Comparison of ENCODE assay signal across 20 cellular contexts in the genomic region with DNA sequence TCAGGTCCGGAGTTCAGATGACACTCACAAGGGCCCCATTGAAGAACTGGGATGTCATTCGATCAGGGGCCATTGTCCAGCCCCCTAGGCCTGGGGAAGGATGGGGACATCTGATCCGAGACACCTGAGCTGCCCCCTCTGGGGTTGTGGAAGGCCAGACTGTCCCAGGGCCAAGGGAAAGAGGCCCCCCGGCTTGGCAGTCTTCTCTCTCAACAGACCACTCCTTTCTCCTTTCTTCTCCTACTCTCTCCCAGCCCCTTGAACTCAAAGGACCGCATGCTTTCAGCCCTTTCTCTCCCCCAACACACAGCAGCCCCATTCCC. TPM values are rescaled to one million over a fixed set of nuclear protein-coding genes. Genes with fewer than 3 reads are reported as not detected.
DNase-seq lines count a peak whose midpoint lies in the region; ATAC-seq and TF ChIP-seq lines count a peak whose summit lies in the region.
"Had no signal": no experiment of that assay in that cellular context is flagged by ENCODE, and none has a peak within 500 bp of the region (broad histone marks: within the 10 kb centered on the region; RNA-seq: fewer than 3 reads in every experiment).

No MANE protein-coding gene starts in this region.

- H2BK120ac ChIP-seq in mesendoderm (ENCODE audit: low read depth, low read length) = no peak overlapping the region

- no peak overlapping the region for H3K23ac ChIP-seq in mesendoderm (ENCODE audit: low read length)

- CTCF ChIA-PET in RWPE1 (lab: Yijun Ruan, JAX) = interaction anchor here (0.6 to 1.2 kb wide), 3 partner anchors 13 to 104 kb away, joined by 3 to 6 read pairs (median 5); a partner anchor contains a TSS

- H3K27me3 ChIP-seq in dorsolateral prefrontal cortex (no peaks in the 10 kb centered on the region), mesendoderm (ENCODE audit: insufficient read depth, low read length, poor library complexity) (no peaks in the 10 kb centered on the region), subcutaneous abdominal adipose tissue (ENCODE audit: control insufficient read depth in 5 of 5, insufficient read depth in 4 of 5, low read length in 5 of 5) (no peaks in the 10 kb centered on the region)
- H3K27me3 ChIP-seq: suprapubic skin had no signal

- no peak for TF ChIP-seq CTCF in RWPE1 (conservative IDR thresholded peaks at IDR 0.05; ENCODE audit: low read depth)
- no peak for TF ChIP-seq CTCF in dorsolateral prefrontal cortex (IDR thresholded peaks at IDR 0.05 in 54 of 56, conservative IDR thresholded peaks at IDR 0.05 in 2 of 56; ENCODE audit: low read depth in 1 of 56, partially characterized antibody in 56 of 56)

- H3K9me3 ChIP-seq in subcutaneous abdominal adipose tissue (ENCODE audit: control insufficient read depth in 5 of 5, low read length in 5 of 5) = no peaks in the 10 kb centered on the region
- H3K9me3 ChIP-seq: suprapubic skin had no signal

- no peak overlapping the region for H4K8ac ChIP-seq in mesendoderm (ENCODE audit: low read depth, low read length)

- ATAC-seq in HG02571 (IDR thresholded peaks at IDR 0.05; ENCODE audit: unreplicated experiment) = no peak
- ATAC-seq: effector memory CD8-positive, alpha-beta T cell; naive thymus-derived CD4-positive, alpha-beta T cell had no signal

- DNase-seq in RWPE1 (ENCODE audit: low spot score) = no peak
- DNase-seq in dorsolateral prefrontal cortex = peak in 3 of 10 donors; percentile 5 to 25 (median 24)
- DNase-seq in mesendoderm = no peak
- DNase-seq in stimulated activated CD4-positive, alpha-beta T cell treated with anti-CD3 and anti-CD28 coated beads, Interleukin-2, amount 100 ng/mL, for 24 hours = no peak
- no peak for DNase-seq in NCI-H524 (lab: John Stamatoyannopoulos, UW)
- DNase-seq in germinal center (ENCODE audit: low spot score) = no peak
- DNase-seq: activated CD4-positive, CD25-positive, alpha-beta regulatory T cell treated with anti-CD3 and anti-CD28 coated beads, Interleukin-2, amount 50 U/mL, for 72 hours; activated naive CD4-positive, alpha-beta T cell treated with anti-CD3 and anti-CD28 coated beads for 36 hours; effector memory CD8-positive, alpha-beta T cell; GOT3; MM.1S; naive thymus-derived CD4-positive, alpha-beta T cell; NCI-H187 treated with DMSO at 0.1 percent for 48 hours; NCI-H446 treated with DMSO at 0.1 percent for 48 hours; stimulated activated CD4-positive, alpha-beta T cell treated with anti-CD3 and anti-CD28 coated beads, Interleukin-15, amount 100 ng/mL, for 24 hours had no signal

- no peak overlapping the region for H2AK5ac ChIP-seq in mesendoderm (ENCODE audit: low read length)

- H3K36me3 ChIP-seq in mesendoderm (ENCODE audit: control insufficient read depth, insufficient read depth, low read length) = no peaks in the 10 kb centered on the region
- peaks cover 0 to 9% (median 4%) of the 10 kb centered on the region in 5 donors for H3K36me3 ChIP-seq in subcutaneous abdominal adipose tissue (ENCODE audit: control insufficient read depth in 5 of 5, insufficient read depth in 5 of 5, low read length in 5 of 5)

- H3K4ac ChIP-seq in mesendoderm (ENCODE audit: low read depth, low read length) = no peak overlapping the region

- H3K18ac ChIP-seq in mesendoderm (ENCODE audit: low read length) = no peak overlapping the region

- H3K56ac ChIP-seq in mesendoderm (ENCODE audit: low read length) = peak overlapping the region; percentile 30

- H3K27ac ChIP-seq in RWPE1 = peak overlapping the region; percentile 94
- H3K27ac ChIP-seq in dorsolateral prefrontal cortex = peak overlapping the region; percentile 31 to 97 (median 91)
- H3K27ac ChIP-seq in mesendoderm (ENCODE audit: low read depth, low read length) = no peak overlapping the region
- H3K27ac ChIP-seq in subcutaneous abdominal adipose tissue (ENCODE audit: low read depth, low read length) = peak overlapping the region; percentile 94

- no peaks in the 10 kb centered on the region for H3K79me2 ChIP-seq in mesendoderm (ENCODE audit: control insufficient read depth, insufficient read depth, low read length)

- H2BK5ac ChIP-seq in mesendoderm (ENCODE audit: low read length) = no peak overlapping the region

- H4K5ac ChIP-seq in mesendoderm (ENCODE audit: low read length) = no peak overlapping the region

- H2BK15ac ChIP-seq in mesendoderm (replicated peaks; ENCODE audit: low read depth) = no peak overlapping the region

- no peak overlapping the region for H3K4me2 ChIP-seq in mesendoderm (ENCODE audit: low read length)

- POLR2A ChIA-PET in RWPE1 (lab: Yijun Ruan, JAX; ENCODE audit: low non-redundant PET) = interaction anchor here (0.6 to 5.5 kb wide), 2 partner anchors 15 to 26 kb away, joined by 4 to 56 read pairs; a partner anchor contains a TSS

- H3K4me1 ChIP-seq in mesendoderm (ENCODE audit: control insufficient read depth, low read depth, low read length) (peaks cover 2% of the 10 kb centered on the region), subcutaneous abdominal adipose tissue (ENCODE audit: control insufficient read depth in 5 of 5, insufficient read depth in 5 of 5, low read length in 5 of 5) (peaks cover 9 to 77% (median 53%) of the 10 kb centered on the region in 5 donors)

- H3K4me3 ChIP-seq in dorsolateral prefrontal cortex = peak overlapping the region in 42 of 59 donors; percentile 5 to 75 (median 58)
- no peak overlapping the region for H3K4me3 ChIP-seq in mesendoderm (ENCODE audit: low read length)
- H3K4me3 ChIP-seq in subcutaneous abdominal adipose tissue (ENCODE audit: low read depth in 1 of 5, low read length in 5 of 5) = no peak overlapping the region
- H3K4me3 ChIP-seq: suprapubic skin had no signal

- no CpG with 5 or more reads among the region's 5 CpGs for WGBS in mesendoderm (ENCODE audit: extremely low coverage, insufficient coverage, low lambda C conversion rate)

- intact Hi-C loops in dorsolateral prefrontal cortex (cut with DNase I) = loop anchor here in 1 of 2 donors (5.0 kb wide), 1 partner anchor 57 kb away; no protein-coding TSS in a partner anchor

- H3K79me1 ChIP-seq in mesendoderm (ENCODE audit: low read length) = no peaks in the 10 kb centered on the region

- H3K9ac ChIP-seq in mesendoderm (ENCODE audit: low read length) (no peak overlapping the region), subcutaneous abdominal adipose tissue (ENCODE audit: low read length in 5 of 5) (peak overlapping the region in 1 of 5 donors; percentile 42)

RNA-seq across cellular contexts. Expression of a gene that starts 1.1 kb away (rescaled TPM):
- total RNA-seq in dorsolateral prefrontal cortex = 100 to 1,000 TPM; 162 to 726 (median 281) TPM
- polyA plus RNA-seq in mesendoderm (2013, experiment 1 of 2) = 0.29 TPM
- 0.32 TPM for polyA plus RNA-seq in mesendoderm (2013, experiment 2 of 2)
- total RNA-seq: activated naive CD4-positive, alpha-beta T cell treated with anti-CD3 and anti-CD28 coated beads for 36 hours; naive thymus-derived CD4-positive, alpha-beta T cell; pulmonary artery endothelial cell; T-helper 2 cell treated with Interferon-gamma antibody and Interleukin-4, amounts not matched to agents 100 ng/mL and 5 ng/mL, for 36 hours had no signal
- polyA plus RNA-seq: naive thymus-derived CD4-positive, alpha-beta T cell had no signal

RNA-seq across cellular contexts. Expression of a gene that starts 2.0 kb away (rescaled TPM):
- total RNA-seq in dorsolateral prefrontal cortex = 100 to 1,000 TPM in 56 of 120 experiments, 10 to 100 TPM in 64; 52.0 to 204 (median 98.7) TPM
- polyA plus RNA-seq in mesendoderm (2013, experiment 1 of 2) = 68.1 TPM
- polyA plus RNA-seq in mesendoderm (2013, experiment 2 of 2) = 65.7 TPM

RNA-seq across cellular contexts. Expression of a gene that starts 4.6 kb away (rescaled TPM):
- total RNA-seq in dorsolateral prefrontal cortex = 100 to 1,000 TPM in 1 of 120 experiments, 10 to 100 TPM in 119; 62.0 to 109 (median 76.4) TPM
- 88.9 TPM for polyA plus RNA-seq in mesendoderm (2013, experiment 1 of 2)
- 88.2 TPM for polyA plus RNA-seq in mesendoderm (2013, experiment 2 of 2)

RNA-seq across cellular contexts. Expression of a gene that starts 13.2 kb away (rescaled TPM):
- 1 to 10 TPM in 23 of 120 experiments, under 1 TPM in 30, not detected in 67; 0.36 to 2.9 (median 0.96) TPM for total RNA-seq in dorsolateral prefrontal cortex
- polyA plus RNA-seq in mesendoderm (2013, experiment 1 of 2) = 2.4 TPM
- polyA plus RNA-seq in mesendoderm (2013, experiment 2 of 2) = 2.6 TPM
- total RNA-seq: activated naive CD4-positive, alpha-beta T cell treated with anti-CD3 and anti-CD28 coated beads for 36 hours; naive thymus-derived CD4-positive, alpha-beta T cell; T-helper 2 cell treated with Interferon-gamma antibody and Interleukin-4, amounts not matched to agents 100 ng/mL and 5 ng/mL, for 36 hours had no signal
- polyA plus RNA-seq: naive thymus-derived CD4-positive, alpha-beta T cell had no signal

RNA-seq across cellular contexts. Expression of a gene that starts 16.4 kb away (rescaled TPM):
- 10 to 100 TPM; 17.4 to 84.9 (median 28.3) TPM for total RNA-seq in dorsolateral prefrontal cortex
- 12.7 TPM for polyA plus RNA-seq in mesendoderm (2013, experiment 1 of 2)
- polyA plus RNA-seq in mesendoderm (2013, experiment 2 of 2) = 13.5 TPM
- total RNA-seq: activated naive CD4-positive, alpha-beta T cell treated with anti-CD3 and anti-CD28 coated beads for 36 hours; naive thymus-derived CD4-positive, alpha-beta T cell; T-helper 2 cell treated with Interferon-gamma antibody and Interleukin-4, amounts not matched to agents 100 ng/mL and 5 ng/mL, for 36 hours had no signal
- polyA plus RNA-seq: naive thymus-derived CD4-positive, alpha-beta T cell had no signal

Comparison
In these comparisons a context has a peak if more than half of its experiments do, and no peak if none do; other contexts are left out.
1. H3K4me3 ChIP-seq: peak in dorsolateral prefrontal cortex (42 of 59); none in mesendoderm (single experiment) and subcutaneous abdominal adipose tissue (0 of 5).